In genomic region chr15:60326824-60327654, GRCh38 we compare ENCODE assay signal across 7 cellular contexts.
DNase-seq lines count a peak whose midpoint lies in the region; ATAC-seq and TF ChIP-seq lines count a peak whose summit lies in the region.

No MANE protein-coding gene starts in this region.

- H3K27ac ChIP-seq in DND-41 (ENCODE audit: low read length) (no peak overlapping the region), PC-3 (ENCODE audit: low read length) (no peak overlapping the region), lower lobe of right lung (no peak overlapping the region)

- ATAC-seq in DND-41 (ENCODE audit: insufficient read depth, low read depth) (no peak), PC-3 (peak; percentile 59), lower lobe of right lung (peak in 1 of 2 donors; percentile 67)

- no TSS peak for BruUV-seq in PC-3 (replicated peaks; lab: Mats Ljungman, UMichigan)

- peaks cover 3% of the 10 kb centered on the region for H3K27me3 ChIP-seq in DND-41 (ENCODE audit: insufficient read depth, low read length, poor library complexity)
- peaks cover 46% of the 10 kb centered on the region for H3K27me3 ChIP-seq in PC-3 (ENCODE audit: low read length)
- H3K27me3 ChIP-seq in lower lobe of right lung (ENCODE audit: low read depth): peaks cover 29% of the 10 kb centered on the region

- POLR2A ChIA-PET in PC-3 (lab: Charles Lee; ENCODE audit: unreplicated experiment): interaction anchor here (0.6 kb wide), 2 partner anchors 16 to 636 kb away, joined by 3 to 4 read pairs; no protein-coding TSS in a partner anchor

- H3K9me3 ChIP-seq in DND-41 (ENCODE audit: insufficient read depth, low read length, severe bottlenecking) (no peaks in the 10 kb centered on the region), PC-3 (ENCODE audit: low read length) (no peaks in the 10 kb centered on the region), lower lobe of right lung (no peaks in the 10 kb centered on the region)

- H3F3A ChIP-seq in PC-3 (ENCODE audit: low read length, unreplicated experiment): no peaks in the 10 kb centered on the region

- H3K4me1 ChIP-seq in DND-41 (ENCODE audit: insufficient read depth, low read length) (no peaks in the 10 kb centered on the region), PC-3 (ENCODE audit: insufficient read depth, low read length) (no peaks in the 10 kb centered on the region; the same call in 1 of the 2 replicates), lower lobe of right lung (no peaks in the 10 kb centered on the region)

- CTCF ChIA-PET in PC-3 (lab: Charles Lee): interaction anchor here (0.6 to 1.1 kb wide), 5 partner anchors 48 to 635 kb away, joined by 3 to 5 read pairs (median 4); no protein-coding TSS in a partner anchor

- no peak overlapping the region for H3K4me3 ChIP-seq in DND-41 (ENCODE audit: low read depth in 1 of 2, low read length in 2 of 2)
- no peak overlapping the region for H3K4me3 ChIP-seq in PC-3 (ENCODE audit: low read length)
- no peak overlapping the region for H3K4me3 ChIP-seq in cardiac fibroblast (replicated peaks in 1 of 2; ENCODE audit: low read depth in 2 of 2, low read length in 2 of 2)
- H3K4me3 ChIP-seq in lower lobe of right lung: no peak overlapping the region

- intact Hi-C loops in PC-3 (cut with micrococcal nuclease): loop anchor here (1.0 to 10.0 kb wide), 4 partner anchors 192 to 636 kb away; partner anchors contain the start of gene FOXB1
- intact Hi-C loops in lower lobe of right lung (cut with DNase I): no loop called here
- intact Hi-C loops in posterior vena cava (cut with DNase I): no loop called here

- peak; percentile 21 for DNase-seq in DND-41
- DNase-seq in HuH-7 (ENCODE audit: low spot score): peak; percentile 19
- DNase-seq in PC-3: peak; percentile 79
- peak; percentile 68 to 78 for DNase-seq in cardiac fibroblast (ENCODE audit: low read depth in 2 of 2)
- DNase-seq in lower lobe of right lung: no peak
- DNase-seq in posterior vena cava (ENCODE audit: low spot score): no peak
- no peak for DNase-seq in cerebellar nuclear complex (lab: John Stamatoyannopoulos, UW)

- no peaks in the 10 kb centered on the region for H3K79me2 ChIP-seq in DND-41 (ENCODE audit: insufficient read depth, low read length)
- no peaks in the 10 kb centered on the region for H3K79me2 ChIP-seq in PC-3 (ENCODE audit: low read length)

- H2AFZ ChIP-seq in DND-41 (ENCODE audit: low read depth, low read length) (no peak overlapping the region), PC-3 (ENCODE audit: low read length) (no peak overlapping the region)

- no peaks in the 10 kb centered on the region for H4K20me1 ChIP-seq in DND-41 (ENCODE audit: insufficient read depth, low read length)
- no peaks in the 10 kb centered on the region; the same call in 1 of the 2 replicates for H4K20me1 ChIP-seq in PC-3 (ENCODE audit: low read length)

- H3K4me2 ChIP-seq in DND-41 (ENCODE audit: insufficient read depth, low read length) (no peak overlapping the region), PC-3 (ENCODE audit: low read length) (no peak overlapping the region)

- no peak overlapping the region for H3K9ac ChIP-seq in DND-41 (ENCODE audit: low read depth, low read length)
- no peak overlapping the region for H3K9ac ChIP-seq in PC-3 (ENCODE audit: low read length)

- no peaks in the 10 kb centered on the region for H3K36me3 ChIP-seq in DND-41 (ENCODE audit: insufficient read depth, low read length)
- H3K36me3 ChIP-seq in PC-3 (ENCODE audit: low read depth, low read length): no peaks in the 10 kb centered on the region
- H3K36me3 ChIP-seq in lower lobe of right lung: no peaks in the 10 kb centered on the region

- TF ChIP-seq CTCF in DND-41 (IDR thresholded peaks at IDR 0.05; ENCODE audit: borderline replicate concordance, extremely low read depth, low read length, poor library complexity, severe bottlenecking): peak; percentile 67
- peak; percentile 83 for TF ChIP-seq CTCF in PC-3 (conservative IDR thresholded peaks at IDR 0.05; ENCODE audit: low read depth, low read length)
- peak; percentile 83 for TF ChIP-seq CTCF in cardiac fibroblast (IDR thresholded peaks at IDR 0.05; ENCODE audit: low read depth, low read length)
- TF ChIP-seq CTCF in lower lobe of right lung (IDR thresholded peaks at IDR 0.05): peak; percentile 64

- no peaks in the 10 kb centered on the region for H3K9me2 ChIP-seq in PC-3 (replicated peaks; ENCODE audit: low read length)

Comparison
In these comparisons a context has a peak if more than half of its experiments do, and no peak if none do; other contexts are left out.
1. DNase-seq: peak in DND-41 (single experiment), HuH-7 (single experiment), PC-3 (single experiment) and cardiac fibroblast (2 of 2); none in lower lobe of right lung (single experiment), posterior vena cava (single experiment) and cerebellar nuclear complex (0 of 2).
2. Peak in every context shown above with its lines, with median percentiles within 50 percentile points of each other: CTCF ChIP-seq.